In the genomic region with DNA sequence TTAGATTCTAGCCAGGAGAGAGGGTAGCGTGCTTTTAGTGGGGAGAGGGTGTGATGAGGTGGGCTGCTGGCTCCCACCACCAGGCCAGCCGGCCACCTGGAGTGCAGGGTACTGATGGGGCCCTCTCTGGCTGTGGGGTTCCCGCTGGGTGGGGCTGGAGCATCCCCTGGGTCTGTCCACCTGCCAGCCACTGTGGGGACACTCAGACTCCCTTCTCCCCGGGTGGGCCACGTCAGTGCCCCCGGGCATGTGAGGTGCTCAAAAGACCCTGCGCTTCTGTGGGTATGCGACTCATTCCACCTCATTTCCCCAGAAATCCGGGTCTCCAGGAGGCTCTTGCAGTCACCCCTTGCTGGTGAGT, we compare ENCODE assay signal across 13 cellular contexts. TPM values are rescaled to one million over a fixed set of nuclear protein-coding genes. Genes with fewer than 3 reads are reported as not detected.
"Had no signal": no experiment of that assay in that cellular context is flagged by ENCODE, and none has a peak within 500 bp of the region (broad histone marks: within the 10 kb centered on the region; RNA-seq: fewer than 3 reads in every experiment).

No MANE protein-coding gene starts in this region.

- H3K9me3 Mint-ChIP-seq: activated B cell treated with CpG ODN at 0.5 μM for 24 hours; activated CD4-positive, alpha-beta memory T cell treated with anti-CD3 and anti-CD28 coated beads, Interleukin-2, amount 10 ng/mL, durations not matched to agents 7 days and 5 days; activated naive CD4-positive, alpha-beta T cell treated with anti-CD3 and anti-CD28 coated beads for 36 hours; activated T-cell treated with anti-CD3 and anti-CD28 coated beads, Interleukin-2, amount 50 U/mL, for 4 hours; mesothelial cell of epicardium; nephron progenitor cell had no signal

- H3K36me3 ChIP-seq: brain microvascular endothelial cell had no signal

- H3K27ac ChIP-seq: brain microvascular endothelial cell, coronary artery, stomach, testis had no signal

- H3K4me3 ChIP-seq: coronary artery, stomach, testis had no signal

- H3K27me3 Mint-ChIP-seq: activated CD4-positive, alpha-beta memory T cell treated with anti-CD3 and anti-CD28 coated beads, Interleukin-2, amount 10 ng/mL, durations not matched to agents 7 days and 5 days had no signal

- H3K4me1 Mint-ChIP-seq: activated B cell treated with CpG ODN at 0.5 μM for 24 hours; activated CD4-positive, alpha-beta memory T cell treated with anti-CD3 and anti-CD28 coated beads, Interleukin-2, amount 10 ng/mL, durations not matched to agents 7 days and 5 days had no signal

- H3K4me3 Mint-ChIP-seq: activated B cell treated with CpG ODN at 0.5 μM for 24 hours; activated CD4-positive, alpha-beta memory T cell treated with anti-CD3 and anti-CD28 coated beads, Interleukin-2, amount 10 ng/mL, durations not matched to agents 7 days and 5 days; activated naive CD4-positive, alpha-beta T cell treated with anti-CD3 and anti-CD28 coated beads for 36 hours; activated T-cell treated with anti-CD3 and anti-CD28 coated beads, Interleukin-2, amount 50 U/mL, for 4 hours; mesothelial cell of epicardium; nephron progenitor cell had no signal

- H3K27me3 ChIP-seq: brain microvascular endothelial cell, testis had no signal

- H3K4me1 ChIP-seq: testis had no signal

- H3K27ac Mint-ChIP-seq: activated B cell treated with CpG ODN at 0.5 μM for 24 hours; activated CD4-positive, alpha-beta memory T cell treated with anti-CD3 and anti-CD28 coated beads, Interleukin-2, amount 10 ng/mL, durations not matched to agents 7 days and 5 days; activated naive CD4-positive, alpha-beta T cell treated with anti-CD3 and anti-CD28 coated beads for 36 hours; mesothelial cell of epicardium; nephron progenitor cell had no signal

- H3K9me3 ChIP-seq: stomach, testis had no signal

RNA-seq across cellular contexts. Expression of gene SMIM38, which starts 54.0 kb away (rescaled TPM):
- total RNA-seq: epithelial cell of proximal tubule, left lobe of liver had no signal
- polyA plus RNA-seq: keratinocyte had no signal
